ENCODE assay signal across 30 cellular contexts in the genomic region with DNA sequence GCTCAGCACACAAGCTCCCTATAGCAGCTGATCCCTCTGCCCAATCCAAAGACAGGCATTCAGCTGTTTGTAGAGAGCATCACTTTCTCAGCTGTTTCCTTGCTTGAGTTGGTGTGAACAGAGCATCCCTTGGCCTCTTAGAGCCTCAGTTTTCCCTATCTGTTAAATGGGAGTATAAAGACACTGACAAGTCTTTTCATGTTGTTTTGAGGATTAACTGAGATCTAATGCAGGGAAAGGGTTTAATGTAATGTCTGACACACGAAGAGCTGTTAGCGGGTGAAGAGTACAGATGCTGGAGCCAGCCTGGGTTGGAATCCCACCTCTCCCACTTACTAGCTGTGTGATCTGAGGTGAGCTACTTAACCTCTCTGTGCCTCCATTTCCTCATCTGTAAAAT.
"Had no signal": no experiment of that assay in that cellular context is flagged by ENCODE, and none has a peak within 500 bp of the region (broad histone marks: within the 10 kb centered on the region; RNA-seq: fewer than 3 reads in every experiment).

No MANE protein-coding gene starts in this region.

- H3K27me3 ChIP-seq: neural progenitor cell, ovary, thyroid gland, tibial nerve, upper lobe of left lung, vagina had no signal

- H3K4me3 ChIP-seq: neural progenitor cell, ovary, psoas muscle, skin epidermis, smooth muscle cell, spleen, stomach, thoracic aorta, thyroid gland, tibial nerve, upper lobe of left lung, vagina had no signal

- H3K9me3 ChIP-seq: ovary, psoas muscle, spleen, stomach, thoracic aorta, thyroid gland, tibial nerve, upper lobe of left lung, vagina had no signal

- H3K27ac Mint-ChIP-seq: natural killer cell; nephron; progenitor cell of endocrine pancreas; stimulated activated naive B cell treated with anti-CD40 and anti-IgM and Interleukin-4, amounts not matched to agents 10 μg/mL and 1 μg/mL and 100 μg/mL, for 72 hours; stimulated activated naive CD8-positive, alpha-beta T cell treated with anti-CD3 and anti-CD28 coated beads, Interleukin-15, Interleukin-2, amounts not matched to agents 100 ng/mL and 50 ng/mL, for 24 hours had no signal

- H3K79me2 ChIP-seq: parathyroid adenoma had no signal

- H3K9me3 Mint-ChIP-seq: natural killer cell; nephron; stimulated activated naive B cell treated with anti-CD40 and anti-IgM and Interleukin-4, amounts not matched to agents 10 μg/mL and 1 μg/mL and 100 μg/mL, for 72 hours; stimulated activated naive CD8-positive, alpha-beta T cell treated with anti-CD3 and anti-CD28 coated beads, Interleukin-15, Interleukin-2, amounts not matched to agents 100 ng/mL and 50 ng/mL, for 24 hours had no signal

- DNase-seq: natural killer cell; occipital lobe; ovary; posterior cingulate gyrus; psoas muscle; right cardiac atrium; spleen; stimulated activated CD4-positive, alpha-beta T cell treated with anti-CD3 and anti-CD28 coated beads, Interleukin-12 subunit alpha, Interleukin-12 subunit beta, amount 100 ng/mL, for 4 hours; stimulated activated CD4-positive, alpha-beta T cell treated with anti-CD3 and anti-CD28 coated beads, Interleukin-1b, Interleukin-23, amount 100 ng/mL, for 48 hours; stimulated activated CD4-positive, alpha-beta T cell treated with anti-CD3 and anti-CD28 coated beads, Interleukin-4, amount 100 ng/mL, for 1 hour; stimulated activated CD4-positive, alpha-beta T cell treated with anti-CD3 and anti-CD28 coated beads, Interleukin-4, amount 100 ng/mL, for 4 hours; stimulated activated CD8-positive, alpha-beta memory T cell treated with anti-CD3 and anti-CD28 coated beads, Interleukin-4, amount 100 ng/mL, for 48 hours; stimulated activated naive B cell treated with anti-CD40 and anti-IgM and Interleukin-4, amounts not matched to agents 10 μg/mL and 1 μg/mL and 100 μg/mL, for 72 hours; stimulated activated naive CD4-positive, alpha-beta T cell treated with Interleukin-2 at 50 U/mL for 16 hours; stomach; thyroid gland; trophoblast cell; upper lobe of left lung had no signal

- H3K36me3 Mint-ChIP-seq: natural killer cell; neural progenitor cell; stimulated activated naive B cell treated with anti-CD40 and anti-IgM and Interleukin-4, amounts not matched to agents 10 μg/mL and 1 μg/mL and 100 μg/mL, for 72 hours had no signal

- H2AFZ ChIP-seq: neural progenitor cell, parathyroid adenoma had no signal

- ATAC-seq: natural killer cell; psoas muscle; right cardiac atrium; sciatic nerve; stimulated activated naive B cell treated with anti-CD40 and anti-IgM and Interleukin-4, amounts not matched to agents 10 μg/mL and 1 μg/mL and 100 μg/mL, for 72 hours had no signal

- H3K4me3 Mint-ChIP-seq: natural killer cell; nephron; neural progenitor cell; stimulated activated naive B cell treated with anti-CD40 and anti-IgM and Interleukin-4, amounts not matched to agents 10 μg/mL and 1 μg/mL and 100 μg/mL, for 72 hours; stimulated activated naive CD8-positive, alpha-beta T cell treated with anti-CD3 and anti-CD28 coated beads, Interleukin-15, Interleukin-2, amounts not matched to agents 100 ng/mL and 50 ng/mL, for 24 hours had no signal

- H3K4me1 ChIP-seq: parathyroid adenoma, psoas muscle, stomach, thyroid gland, tibial nerve, upper lobe of left lung, vagina had no signal

- H3K36me3 ChIP-seq: neural progenitor cell, ovary, spleen, stomach, thoracic aorta, thyroid gland, tibial nerve, upper lobe of left lung, vagina had no signal

- H3K4me1 Mint-ChIP-seq: natural killer cell, nephron had no signal

- H3K27ac ChIP-seq: neural progenitor cell, ovary, parathyroid adenoma, psoas muscle, skin epidermis, spleen, stomach, thoracic aorta, thyroid gland, tibial nerve, upper lobe of left lung, vagina had no signal

- H3K4me2 ChIP-seq: neural progenitor cell, smooth muscle cell had no signal

- H3K9ac ChIP-seq: neural progenitor cell, parathyroid adenoma had no signal

- FAIRE-seq: urothelium cell line had no signal
